ENCODE assay signal across 24 cellular contexts in the genomic region with DNA sequence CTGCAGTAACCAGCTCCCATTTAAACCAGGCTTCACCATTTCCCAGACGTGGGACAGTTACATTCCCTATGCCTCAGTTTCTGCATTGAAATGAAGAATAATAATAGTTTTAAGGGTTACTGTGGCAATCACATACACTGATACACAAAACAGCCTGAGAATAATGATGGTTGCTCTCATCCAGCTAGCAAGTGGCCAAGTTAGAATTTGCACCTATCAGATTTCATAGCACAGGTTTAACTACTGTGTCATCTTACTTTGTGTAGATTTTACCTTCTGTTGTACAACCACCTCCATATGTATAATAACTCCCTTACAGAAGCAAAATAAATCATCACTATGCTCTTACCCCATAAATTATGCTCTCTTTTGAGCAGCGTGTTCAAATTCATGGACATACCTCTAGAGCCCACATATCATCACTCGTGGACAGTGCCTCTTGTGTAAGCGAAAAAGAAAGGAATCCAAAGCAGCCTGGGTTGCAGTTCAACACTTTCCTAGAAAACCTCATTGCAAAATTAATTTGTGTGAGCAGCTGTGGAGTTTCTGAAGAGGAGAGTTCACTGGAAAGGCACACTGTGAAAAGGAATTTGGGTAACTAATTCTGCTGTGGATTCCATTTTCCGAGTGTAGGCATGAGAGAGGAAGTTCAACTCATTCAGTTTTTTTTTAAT.
DNase-seq lines count a peak whose midpoint lies in the region; ATAC-seq, FAIRE-seq and TF ChIP-seq lines count a peak whose summit lies in the region.
"Had no signal": no experiment of that assay in that cellular context is flagged by ENCODE, and none has a peak within 500 bp of the region (broad histone marks: within the 10 kb centered on the region; RNA-seq: fewer than 3 reads in every experiment).

No MANE protein-coding gene starts in this region.

- H3K4me3 Mint-ChIP-seq in mesothelial cell of epicardium (peak overlapping the region; percentile 30), CD14-positive monocyte (no peak overlapping the region)
- H3K4me3 Mint-ChIP-seq: activated CD4-positive, alpha-beta T cell treated with anti-CD3 and anti-CD28 coated beads for 36 hours; activated naive CD8-positive, alpha-beta T cell treated with anti-CD3 and anti-CD28 coated beads for 36 hours; CD4-positive, CD25-positive, alpha-beta regulatory T cell; T-cell had no signal

- DNase-seq in left ventricle myocardium superior (no peak), left ventricle myocardium inferior (no peak), K562 (ENCODE audit: extremely low read depth in 1 of 4, low spot score in 3 of 4) (no peak), mesothelial cell of epicardium (ENCODE audit: low spot score in 2 of 2, unreplicated experiment in 2 of 2) (no peak), T-helper 2 cell (no peak), CD14-positive monocyte (ENCODE audit: low spot score) (no peak)
- DNase-seq: activated CD4-positive, alpha-beta T cell treated with anti-CD3 and anti-CD28 coated beads for 36 hours; activated naive CD8-positive, alpha-beta T cell treated with anti-CD3 and anti-CD28 coated beads for 36 hours; CD4-positive, CD25-positive, alpha-beta regulatory T cell; cortex of kidney; DMS 273 treated with DMSO at 0.1 percent for 48 hours; foreskin keratinocyte; hippocampal formation; NCI-H187; pancreas; SIG-M5; stimulated activated naive CD4-positive, alpha-beta T cell treated with Interleukin-2 at 50 U/mL for 16 hours; T-cell had no signal

- H3K36me3 Mint-ChIP-seq in mesothelial cell of epicardium, result no peaks in the 10 kb centered on the region
- H3K36me3 Mint-ChIP-seq in CD14-positive monocyte, result no peaks in the 10 kb centered on the region
- H3K36me3 Mint-ChIP-seq: activated naive CD8-positive, alpha-beta T cell treated with anti-CD3 and anti-CD28 coated beads for 36 hours; CD4-positive, CD25-positive, alpha-beta regulatory T cell; T-cell had no signal

- H3K79me2 ChIP-seq in K562 (ENCODE audit: control insufficient read depth, insufficient read depth, low read length), result no peaks in the 10 kb centered on the region

- no peak for TF ChIP-seq EP300 in K562 (IDR thresholded peaks at IDR 0.05; ENCODE audit: low read length)

- no TSS peak for BruUV-seq in K562 (replicated peaks; lab: Mats Ljungman, UMichigan)

- H3K36me3 ChIP-seq in left ventricle myocardium inferior, result no peaks in the 10 kb centered on the region
- no peaks in the 10 kb centered on the region for H3K36me3 ChIP-seq in K562 (ENCODE audit: control insufficient read depth, insufficient read depth, low read length)
- H3K36me3 ChIP-seq: pancreas had no signal

- TF ChIP-seq CTCF in left ventricle myocardium inferior (IDR thresholded peaks at IDR 0.05; ENCODE audit: borderline replicate concordance) (no peak), K562 (IDR thresholded peaks at IDR 0.05 in 2 of 3, conservative IDR thresholded peaks at IDR 0.05 in 1 of 3; ENCODE audit: insufficient read depth in 2 of 3, low read depth in 1 of 3, low read length in 3 of 3) (no peak), mesothelial cell of epicardium (IDR thresholded peaks at IDR 0.05; ENCODE audit: unreplicated experiment) (no peak), CD14-positive monocyte (IDR thresholded peaks at IDR 0.05) (no peak)

- peaks cover 32% of the 10 kb centered on the region for H3K4me1 Mint-ChIP-seq in mesothelial cell of epicardium
- H3K4me1 Mint-ChIP-seq in CD14-positive monocyte, result no peaks in the 10 kb centered on the region
- H3K4me1 Mint-ChIP-seq: activated CD4-positive, alpha-beta T cell treated with anti-CD3 and anti-CD28 coated beads for 36 hours; activated naive CD8-positive, alpha-beta T cell treated with anti-CD3 and anti-CD28 coated beads for 36 hours; CD4-positive, CD25-positive, alpha-beta regulatory T cell; T-cell had no signal

- in situ Hi-C loops in K562 (cut with MboI), result no loop called here

- CTCF ChIA-PET in K562 (lab: Yijun Ruan, JAX; ENCODE audit: low intra/inter-chr PET ratio), result interaction anchor here (1.3 kb wide), 1 partner anchor 493 kb away, joined by 7 read pairs; a partner anchor contains a TSS

- WGBS in K562 (ENCODE audit: insufficient coverage, low coverage, missing lambda C conversion rate), result 23% methylated on average over 5 of the region's 5 CpGs

- TF ChIP-seq RAD21 in K562 (CRISPR knock-in tag; conservative IDR thresholded peaks at IDR 0.05 in 1 of 2, IDR thresholded peaks at IDR 0.05 in 1 of 2), result no peak

- POLR2A ChIA-PET in K562 (lab: Yijun Ruan, JAX), result interaction anchor here (1.0 kb wide), 1 partner anchor 19 kb away, joined by 3 read pairs; no protein-coding TSS in a partner anchor

- peaks cover 7% of the 10 kb centered on the region for H3K4me1 ChIP-seq in left ventricle myocardium inferior
- peaks cover 0 to 2% of the 10 kb centered on the region in 2 experiments; a peak in 1 of 5 replicates for H3K4me1 ChIP-seq in K562 (replicated peaks in 1 of 2; ENCODE audit: control insufficient read depth in 2 of 2, insufficient read depth in 2 of 2, low read length in 2 of 2)
- H3K4me1 ChIP-seq: foreskin keratinocyte, pancreas had no signal

- H3K27ac Mint-ChIP-seq in mesothelial cell of epicardium, result peak overlapping the region; percentile 39
- H3K27ac Mint-ChIP-seq in CD14-positive monocyte, result no peak overlapping the region
- H3K27ac Mint-ChIP-seq: activated CD4-positive, alpha-beta T cell treated with anti-CD3 and anti-CD28 coated beads for 36 hours; activated naive CD8-positive, alpha-beta T cell treated with anti-CD3 and anti-CD28 coated beads for 36 hours; CD4-positive, CD25-positive, alpha-beta regulatory T cell; T-cell had no signal

- ATAC-seq in left ventricle myocardium superior (peak; percentile 59), K562 (peak; percentile 33), HG03280 (IDR thresholded peaks at IDR 0.05; ENCODE audit: unreplicated experiment) (no peak), HG02571 (IDR thresholded peaks at IDR 0.05; ENCODE audit: unreplicated experiment) (no peak)
- ATAC-seq: activated CD4-positive, alpha-beta T cell treated with anti-CD3 and anti-CD28 coated beads for 36 hours; foreskin keratinocyte; T-cell had no signal

- H3K4me3 ChIP-seq in left ventricle myocardium inferior (no peak overlapping the region), K562 (no peak overlapping the region)
- H3K4me3 ChIP-seq: lung, pancreas, skin epidermis had no signal

- no peaks in the 10 kb centered on the region for H3K9me3 ChIP-seq in left ventricle myocardium inferior (replicated peaks)
- no peaks in the 10 kb centered on the region for H3K9me3 ChIP-seq in K562 (replicated peaks; ENCODE audit: control insufficient read depth, insufficient read depth, low read depth, low read length)
- H3K9me3 ChIP-seq: pancreas had no signal

- no peaks in the 10 kb centered on the region for H3K27me3 Mint-ChIP-seq in mesothelial cell of epicardium (ENCODE audit: low read depth)
- peaks cover 0 to 3% (median 2%) of the 10 kb centered on the region in 3 donors for H3K27me3 Mint-ChIP-seq in CD14-positive monocyte (ENCODE audit: low read depth in 3 of 3)
- H3K27me3 Mint-ChIP-seq: activated naive CD8-positive, alpha-beta T cell treated with anti-CD3 and anti-CD28 coated beads for 36 hours; CD4-positive, CD25-positive, alpha-beta regulatory T cell had no signal

- H3K9me3 Mint-ChIP-seq in mesothelial cell of epicardium (no peaks in the 10 kb centered on the region), CD14-positive monocyte (peaks cover 0 to 2% (median 0%) of the 10 kb centered on the region in 7 donors)
- H3K9me3 Mint-ChIP-seq: activated naive CD8-positive, alpha-beta T cell treated with anti-CD3 and anti-CD28 coated beads for 36 hours; CD4-positive, CD25-positive, alpha-beta regulatory T cell; T-cell had no signal

- H3K27ac ChIP-seq in left ventricle myocardium inferior (replicated peaks) (no peak overlapping the region), K562 (ENCODE audit: extremely low read depth, low read depth, low read length) (no peak overlapping the region)
- H3K27ac ChIP-seq: foreskin keratinocyte, HL-60, pancreas, skin epidermis had no signal

- intact Hi-C loops in left ventricle myocardium superior (cut with micrococcal nuclease) (loop anchor here (5.0 kb wide), 1 partner anchor 498 kb away; no protein-coding TSS in a partner anchor), left ventricle myocardium inferior (cut with micrococcal nuclease) (loop anchor here (5.0 kb wide), 1 partner anchor 493 kb away; a partner anchor contains a TSS), K562 (cut with micrococcal nuclease) (loop anchor here (1.0 to 5.0 kb wide), 2 partner anchors 82 to 493 kb away; a partner anchor contains a TSS), CD14-positive monocyte (cut with micrococcal nuclease) (no loop called here)

- H3K27me3 ChIP-seq in left ventricle myocardium inferior (ENCODE audit: low read depth) (no peaks in the 10 kb centered on the region), K562 (ENCODE audit: control insufficient read depth in 2 of 2, insufficient read depth in 2 of 2, low read length in 2 of 2) (no peaks in the 10 kb centered on the region)
- H3K27me3 ChIP-seq: foreskin keratinocyte, pancreas had no signal

- H4K20me1 ChIP-seq in K562 (replicated peaks; ENCODE audit: control insufficient read depth, insufficient read depth, low read length), result no peaks in the 10 kb centered on the region

- peak overlapping the region; percentile 60 for H2AFZ ChIP-seq in K562 (ENCODE audit: low read depth, low read length)

- peak overlapping the region; percentile 24; the same call in 1 of the 2 replicates for H3K4me2 ChIP-seq in K562 (ENCODE audit: insufficient read depth, low read length)

- no peak for FAIRE-seq in K562 (lab: Jason Lieb, UNC)
- FAIRE-seq: endometrium had no signal

- no peak overlapping the region for H3K9ac ChIP-seq in K562 (ENCODE audit: insufficient read depth in 1 of 2, low read depth in 2 of 2, low read length in 2 of 2)

- H3K9me1 ChIP-seq in K562 (ENCODE audit: control insufficient read depth, insufficient read depth, low read length), result no peaks in the 10 kb centered on the region

- TF ChIP-seq POLR2A in K562 (conservative IDR thresholded peaks at IDR 0.05), result no peak

TF ChIP-seq in K562, 482 proteins besides CTCF, POLR2A, EP300 and RAD21:
- TF ChIP-seq GTF2E2 (tag; IDR thresholded peaks at IDR 0.05) (no peak), ZNF431 (CRISPR knock-in tag; IDR thresholded peaks at IDR 0.05) (no peak), ZC3H8 (IDR thresholded peaks at IDR 0.05) (no peak), RBM22 (IDR thresholded peaks at IDR 0.05; ENCODE audit: low read depth, low read length, poor library complexity, severe bottlenecking) (no peak), HMG20A (CRISPR knock-in tag; conservative IDR thresholded peaks at IDR 0.05) (no peak), KDM4B (IDR thresholded peaks at IDR 0.05; ENCODE audit: borderline replicate concordance in 2 of 2, low read depth in 1 of 2) (no peak)
TF ChIP-seq in K562: peak in this region for 0.

Comparison
In these comparisons a context has a peak if more than half of its experiments do, and no peak if none do; other contexts are left out.
1. ATAC-seq: peak in left ventricle myocardium superior (single experiment) and K562 (single experiment); none in HG03280 (single experiment) and HG02571 (single experiment).
2. intact Hi-C loops: an anchor here in left ventricle myocardium superior (5.0 kb wide), left ventricle myocardium inferior (5.0 kb wide) and K562 (1.0 to 5.0 kb wide); none called in CD14-positive monocyte.